ENCODE assay signal across 26 cellular contexts in the genomic region with DNA sequence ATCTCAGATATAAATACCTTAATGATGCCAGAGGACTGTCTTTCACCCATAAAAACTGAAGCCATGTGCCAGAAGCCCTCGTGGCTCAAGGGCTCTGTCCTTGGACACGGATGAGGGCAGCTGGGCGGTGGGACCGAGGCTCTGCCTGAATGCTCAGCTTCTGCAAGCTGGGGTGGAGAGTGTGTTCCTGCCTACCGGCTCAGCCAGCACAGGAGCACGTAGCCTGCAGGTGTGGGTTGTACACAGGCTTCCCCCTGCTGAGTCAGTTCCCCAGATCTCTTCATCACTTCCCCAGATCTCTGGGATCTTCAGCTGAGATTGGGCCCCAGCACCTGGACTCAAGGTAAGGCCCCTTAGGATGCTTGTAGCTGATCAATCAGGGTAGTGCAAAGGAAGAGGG. TPM values are rescaled to one million over a fixed set of nuclear protein-coding genes. Genes with fewer than 3 reads are reported as not detected.
DNase-seq lines count a peak whose midpoint lies in the region; ATAC-seq and TF ChIP-seq lines count a peak whose summit lies in the region.
"Had no signal": no experiment of that assay in that cellular context is flagged by ENCODE, and none has a peak within 500 bp of the region (broad histone marks: within the 10 kb centered on the region; RNA-seq: fewer than 3 reads in every experiment).

No MANE protein-coding gene starts in this region.

- WGBS in trophoblast cell (ENCODE audit: extremely low coverage, insufficient coverage, insufficient read length) = no CpG with 5 or more reads among the region's 6 CpGs

- H3K79me2 ChIP-seq in trophoblast cell (ENCODE audit: control insufficient read depth, insufficient read depth, low read length, poor library complexity) = no peaks in the 10 kb centered on the region

- H3K18ac ChIP-seq in trophoblast cell (ENCODE audit: low read length) = no peak overlapping the region

- peak overlapping the region; percentile 67 for H2AK5ac ChIP-seq in trophoblast cell (ENCODE audit: low read length)

- no peaks in the 10 kb centered on the region for H3K9me3 ChIP-seq in trophoblast cell (ENCODE audit: insufficient read depth, low read depth, low read length)
- H3K9me3 ChIP-seq: thoracic aorta had no signal

- peak overlapping the region; percentile 45 for H3K14ac ChIP-seq in trophoblast cell (ENCODE audit: low read length)

- no peak overlapping the region for H3K23ac ChIP-seq in trophoblast cell (ENCODE audit: low read length)

- peaks cover 2% of the 10 kb centered on the region for H3K79me1 ChIP-seq in trophoblast cell (ENCODE audit: low read length)

- no peak for ATAC-seq in HG02938 (IDR thresholded peaks at IDR 0.05; ENCODE audit: unreplicated experiment)
- ATAC-seq in SK-N-SH treated with all-trans-retinoic acid at 6 μM for 48 hours = no peak
- ATAC-seq: stimulated activated naive CD8-positive, alpha-beta T cell treated with anti-CD3 and anti-CD28 coated beads, Interleukin-15, Interleukin-2, amounts not matched to agents 100 U/mL and 50 U/mL, for 24 hours had no signal

- H3K9ac ChIP-seq in trophoblast cell (ENCODE audit: low read length) = no peak overlapping the region
- H3K9ac ChIP-seq: neural progenitor cell had no signal

- no peak overlapping the region for H2AFZ ChIP-seq in trophoblast cell (ENCODE audit: insufficient read depth, low read length, poor library complexity)
- H2AFZ ChIP-seq: neural progenitor cell had no signal

- no peak overlapping the region for H2BK5ac ChIP-seq in trophoblast cell (ENCODE audit: low read depth, low read length, poor library complexity)

- H4K8ac ChIP-seq in trophoblast cell (ENCODE audit: low read depth, low read length) = peak overlapping the region; percentile 32

- H3K4me2 ChIP-seq in trophoblast cell (ENCODE audit: low read length) = no peak overlapping the region
- H3K4me2 ChIP-seq: neural progenitor cell had no signal

- peaks cover 6 to 9% of the 10 kb centered on the region in 2 experiments for H3K4me1 ChIP-seq in trophoblast cell (ENCODE audit: control insufficient read depth in 1 of 2, insufficient read depth in 2 of 2, low read length in 2 of 2)

- H3K27me3 ChIP-seq in trophoblast cell (ENCODE audit: insufficient read depth, low read length) = no peaks in the 10 kb centered on the region
- H3K27me3 ChIP-seq: neural progenitor cell had no signal

- no peak overlapping the region for H3K27ac ChIP-seq in trophoblast cell (ENCODE audit: low read depth, low read length)
- H3K27ac ChIP-seq: 22Rv1, neural progenitor cell, prostate gland, thoracic aorta had no signal

- no peak overlapping the region for H4K12ac ChIP-seq in trophoblast cell (ENCODE audit: low read depth, low read length)

- no peak overlapping the region for H2BK120ac ChIP-seq in trophoblast cell (ENCODE audit: insufficient read depth, low read length, poor library complexity)

- peak overlapping the region; percentile 11 for H4K91ac ChIP-seq in trophoblast cell (ENCODE audit: low read depth, low read length)

- no peaks in the 10 kb centered on the region for H3K36me3 ChIP-seq in trophoblast cell (ENCODE audit: control insufficient read depth in 1 of 2, insufficient read depth in 2 of 2, low read length in 2 of 2)
- H3K36me3 ChIP-seq: neural progenitor cell, prostate gland, thoracic aorta had no signal

- peak overlapping the region; percentile 13 for H2BK12ac ChIP-seq in trophoblast cell (ENCODE audit: low read length)

- peak; percentile 10 for DNase-seq in NCI-H510A treated with DMSO at 0.1 percent for 48 hours (lab: John Stamatoyannopoulos, UW)
- no peak for DNase-seq in NCI-H510A (lab: John Stamatoyannopoulos, UW)
- DNase-seq in RPMI8226 = peak; percentile 26
- DNase-seq in glomerular visceral epithelial cell (ENCODE audit: extremely low spot score) = peak; percentile 37
- no peak for DNase-seq in trophoblast cell
- no peak for DNase-seq in DMS153 (lab: John Stamatoyannopoulos, UW)
- DNase-seq: activated CD4-positive, alpha-beta T cell treated with anti-CD3 and anti-CD28 coated beads for 1 hour; activated gamma-delta T cell treated with Interleukin-2 at 50 U/mL for 16 hours; activated T-cell treated with anti-CD3 and anti-CD28 coated beads, Interleukin-2, amount 50 U/mL, for 24 hours; Calu3; central memory CD4-positive, alpha-beta T cell; dermis blood vessel endothelial cell; glutamatergic neuron; GOT3; islet precursor cell; NCI-H1105 treated with DMSO at 0.1 percent for 48 hours; NCI-H2029 treated with DMSO at 0.1 percent for 48 hours; NCI-H748 treated with DMSO at 0.1 percent for 48 hours; stimulated activated naive CD8-positive, alpha-beta T cell treated with anti-CD3 and anti-CD28 coated beads, Interleukin-15, Interleukin-2, amounts not matched to agents 100 U/mL and 50 U/mL, for 24 hours; T-helper 2 cell had no signal

- H3K4me3 ChIP-seq in trophoblast cell (ENCODE audit: low read depth, low read length) = no peak overlapping the region
- H3K4me3 ChIP-seq: neural progenitor cell, prostate gland, thoracic aorta had no signal

- no peak overlapping the region for H3K4ac ChIP-seq in trophoblast cell (ENCODE audit: low read depth, low read length)

TF ChIP-seq in SK-N-SH treated with all-trans-retinoic acid at 6 μM for 48 hours, 23 proteins besides CTCF, POLR2A, EP300 and RAD21 (continues in another document):
- TF ChIP-seq CSDC2 (CRISPR knock-in tag; IDR thresholded peaks at IDR 0.05) (no peak), ZFP3 (CRISPR knock-in tag; IDR thresholded peaks at IDR 0.05) (no peak), PPARA (CRISPR knock-in tag; IDR thresholded peaks at IDR 0.05; ENCODE audit: borderline replicate concordance) (no peak), ISL1 (CRISPR knock-in tag; IDR thresholded peaks at IDR 0.05) (no peak), OSR1 (CRISPR knock-in tag; IDR thresholded peaks at IDR 0.05) (no peak), RARB (CRISPR knock-in tag; IDR thresholded peaks at IDR 0.05) (no peak), ZNF70 (CRISPR knock-in tag; IDR thresholded peaks at IDR 0.05) (no peak)
- TF ChIP-seq, protein P1, sequence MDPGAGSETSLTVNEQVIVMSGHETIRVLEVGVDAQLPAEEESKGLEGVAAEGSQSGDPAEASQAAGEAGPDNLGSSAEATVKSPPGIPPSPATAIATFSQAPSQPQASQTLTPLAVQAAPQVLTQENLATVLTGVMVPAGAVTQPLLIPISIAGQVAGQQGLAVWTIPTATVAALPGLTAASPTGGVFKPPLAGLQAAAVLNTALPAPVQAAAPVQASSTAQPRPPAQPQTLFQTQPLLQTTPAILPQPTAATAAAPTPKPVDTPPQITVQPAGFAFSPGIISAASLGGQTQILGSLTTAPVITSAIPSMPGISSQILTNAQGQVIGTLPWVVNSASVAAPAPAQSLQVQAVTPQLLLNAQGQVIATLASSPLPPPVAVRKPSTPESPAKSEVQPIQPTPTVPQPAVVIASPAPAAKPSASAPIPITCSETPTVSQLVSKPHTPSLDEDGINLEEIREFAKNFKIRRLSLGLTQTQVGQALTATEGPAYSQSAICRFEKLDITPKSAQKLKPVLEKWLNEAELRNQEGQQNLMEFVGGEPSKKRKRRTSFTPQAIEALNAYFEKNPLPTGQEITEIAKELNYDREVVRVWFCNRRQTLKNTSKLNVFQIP (CRISPR knock-in tag; IDR thresholded peaks at IDR 0.05; ENCODE audit: borderline replicate concordance, low read depth) = no peak
- TF ChIP-seq, protein P2, sequence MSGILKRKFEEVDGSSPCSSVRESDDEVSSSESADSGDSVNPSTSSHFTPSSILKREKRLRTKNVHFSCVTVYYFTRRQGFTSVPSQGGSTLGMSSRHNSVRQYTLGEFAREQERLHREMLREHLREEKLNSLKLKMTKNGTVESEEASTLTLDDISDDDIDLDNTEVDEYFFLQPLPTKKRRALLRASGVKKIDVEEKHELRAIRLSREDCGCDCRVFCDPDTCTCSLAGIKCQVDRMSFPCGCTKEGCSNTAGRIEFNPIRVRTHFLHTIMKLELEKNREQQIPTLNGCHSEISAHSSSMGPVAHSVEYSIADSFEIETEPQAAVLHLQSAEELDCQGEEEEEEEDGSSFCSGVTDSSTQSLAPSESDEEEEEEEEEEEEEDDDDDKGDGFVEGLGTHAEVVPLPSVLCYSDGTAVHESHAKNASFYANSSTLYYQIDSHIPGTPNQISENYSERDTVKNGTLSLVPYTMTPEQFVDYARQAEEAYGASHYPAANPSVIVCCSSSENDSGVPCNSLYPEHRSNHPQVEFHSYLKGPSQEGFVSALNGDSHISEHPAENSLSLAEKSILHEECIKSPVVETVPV (CRISPR knock-in tag; IDR thresholded peaks at IDR 0.05) = no peak
- TF ChIP-seq, protein P3, sequence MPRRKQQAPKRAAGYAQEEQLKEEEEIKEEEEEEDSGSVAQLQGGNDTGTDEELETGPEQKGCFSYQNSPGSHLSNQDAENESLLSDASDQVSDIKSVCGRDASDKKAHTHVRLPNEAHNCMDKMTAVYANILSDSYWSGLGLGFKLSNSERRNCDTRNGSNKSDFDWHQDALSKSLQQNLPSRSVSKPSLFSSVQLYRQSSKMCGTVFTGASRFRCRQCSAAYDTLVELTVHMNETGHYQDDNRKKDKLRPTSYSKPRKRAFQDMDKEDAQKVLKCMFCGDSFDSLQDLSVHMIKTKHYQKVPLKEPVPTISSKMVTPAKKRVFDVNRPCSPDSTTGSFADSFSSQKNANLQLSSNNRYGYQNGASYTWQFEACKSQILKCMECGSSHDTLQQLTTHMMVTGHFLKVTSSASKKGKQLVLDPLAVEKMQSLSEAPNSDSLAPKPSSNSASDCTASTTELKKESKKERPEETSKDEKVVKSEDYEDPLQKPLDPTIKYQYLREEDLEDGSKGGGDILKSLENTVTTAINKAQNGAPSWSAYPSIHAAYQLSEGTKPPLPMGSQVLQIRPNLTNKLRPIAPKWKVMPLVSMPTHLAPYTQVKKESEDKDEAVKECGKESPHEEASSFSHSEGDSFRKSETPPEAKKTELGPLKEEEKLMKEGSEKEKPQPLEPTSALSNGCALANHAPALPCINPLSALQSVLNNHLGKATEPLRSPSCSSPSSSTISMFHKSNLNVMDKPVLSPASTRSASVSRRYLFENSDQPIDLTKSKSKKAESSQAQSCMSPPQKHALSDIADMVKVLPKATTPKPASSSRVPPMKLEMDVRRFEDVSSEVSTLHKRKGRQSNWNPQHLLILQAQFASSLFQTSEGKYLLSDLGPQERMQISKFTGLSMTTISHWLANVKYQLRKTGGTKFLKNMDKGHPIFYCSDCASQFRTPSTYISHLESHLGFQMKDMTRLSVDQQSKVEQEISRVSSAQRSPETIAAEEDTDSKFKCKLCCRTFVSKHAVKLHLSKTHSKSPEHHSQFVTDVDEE (CRISPR knock-in tag; IDR thresholded peaks at IDR 0.05) = no peak

RNA-seq across cellular contexts. Expression of a gene that starts 15.4 kb away (rescaled TPM):
- polyA plus RNA-seq in trophoblast cell (2013) = 2.3 and 2.5 TPM in 2 replicates

Comparison
In these comparisons a context has a peak if more than half of its experiments do, and no peak if none do; other contexts are left out.
1. DNase-seq: peak in NCI-H510A treated with DMSO at 0.1 percent for 48 hours (single experiment), RPMI8226 (single experiment) and glomerular visceral epithelial cell (single experiment); none in NCI-H510A (single experiment), trophoblast cell (0 of 2) and DMS153 (single experiment).